In the genomic region with DNA sequence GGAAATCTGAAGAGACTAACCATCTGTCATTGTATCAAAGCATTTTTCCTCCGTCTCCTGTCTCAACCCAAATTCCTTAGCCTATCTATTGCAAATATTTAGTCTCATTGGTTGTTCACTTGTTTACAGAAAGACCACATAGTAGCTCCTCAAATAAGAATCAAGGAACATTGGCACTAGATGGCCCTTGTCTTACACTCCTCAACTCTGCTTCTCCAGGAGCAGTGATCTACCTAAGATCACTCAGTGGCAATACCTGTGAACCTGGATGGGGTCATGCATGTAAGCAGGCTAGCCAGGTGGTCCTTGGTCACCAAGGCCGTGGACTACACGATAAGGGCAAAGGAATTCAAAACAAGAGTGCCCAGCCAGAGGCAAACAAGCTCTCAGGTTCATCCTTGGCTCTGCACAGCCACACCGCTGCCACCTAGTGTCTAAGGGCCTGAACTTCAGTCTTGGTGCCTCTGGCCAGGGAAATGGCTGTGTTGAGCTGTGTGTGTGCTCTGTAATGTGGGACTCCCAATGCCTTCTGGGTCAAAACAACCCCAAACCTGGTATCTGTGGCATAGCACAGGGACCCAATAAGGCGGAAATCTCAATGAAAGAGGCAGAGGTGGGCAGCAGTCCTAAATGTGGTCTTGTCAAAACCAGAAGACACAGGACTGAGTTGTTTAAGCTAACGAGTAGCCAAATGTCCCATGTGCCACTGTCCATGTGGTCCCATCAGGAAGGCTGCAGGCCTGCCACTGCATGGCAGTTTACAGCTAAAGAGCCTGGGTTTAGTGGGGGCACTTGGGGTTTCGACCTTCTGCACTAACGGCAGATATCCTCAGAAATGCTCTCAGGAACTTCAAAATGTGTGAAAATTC, we compare ENCODE assay signal across 8 cellular contexts. TPM values are rescaled to one million over a fixed set of nuclear protein-coding genes. Genes with fewer than 3 reads are reported as not detected.
A peak's percentile ranks its signal among the peaks of the same experiment; 100 is the strongest.
DNase-seq lines count a peak whose midpoint lies in the region; ATAC-seq and TF ChIP-seq lines count a peak whose summit lies in the region.

No MANE protein-coding gene starts in this region.

- H3K9me3 ChIP-seq in SK-N-SH (no peaks in the 10 kb centered on the region), prostate gland (no peaks in the 10 kb centered on the region), aorta (ENCODE audit: control insufficient read depth, low read length) (no peaks in the 10 kb centered on the region)

- TF ChIP-seq CTCF in GM13977 (IDR thresholded peaks at IDR 0.05; ENCODE audit: extremely low read depth, insufficient read depth, missing control alignments), result peak; percentile 88
- TF ChIP-seq CTCF in SK-N-SH (IDR thresholded peaks at IDR 0.05), result peak; percentile 83
- TF ChIP-seq CTCF in glutamatergic neuron (IDR thresholded peaks at IDR 0.05; ENCODE audit: partially characterized antibody, unreplicated experiment), result peak; percentile 84
- TF ChIP-seq CTCF in prostate gland (IDR thresholded peaks at IDR 0.05), result peak; percentile 70 to 82 (median 76)

- DNase-seq in GM13977 (ENCODE audit: low spot score) (peak; percentile 83), NCI-H1092 treated with DMSO at 0.1 percent for 48 hours (lab: John Stamatoyannopoulos, UW) (peak; percentile 74), SK-N-SH (peak; percentile 75), glutamatergic neuron (peak; percentile 86), prostate gland (ENCODE audit: low spot score) (peak; percentile 61), aorta (peak; percentile 80 to 85)
- DNase-seq in activated naive CD4-positive, alpha-beta T cell treated with anti-CD3 and anti-CD28 coated beads, Interleukin-2, amount 10 ng/mL, durations not matched to agents 7 days and 5 days, result peak; percentile 82

- no peak overlapping the region for H3K4me3 Mint-ChIP-seq in activated naive CD4-positive, alpha-beta T cell treated with anti-CD3 and anti-CD28 coated beads, Interleukin-2, amount 10 ng/mL, durations not matched to agents 7 days and 5 days
- H3K4me3 Mint-ChIP-seq in glutamatergic neuron (ENCODE audit: unreplicated experiment), result no peak overlapping the region

- H3K4me2 ChIP-seq in SK-N-SH, result no peak overlapping the region

- peaks cover 7 to 9% of the 10 kb centered on the region in 2 experiments; a peak in 3 of 4 replicates for H3K4me1 ChIP-seq in SK-N-SH (ENCODE audit: control insufficient read depth in 1 of 2, insufficient read depth in 2 of 2, low read depth in 1 of 2, low read length in 1 of 2)
- H3K4me1 ChIP-seq in prostate gland (replicated peaks), result no peaks in the 10 kb centered on the region
- H3K4me1 ChIP-seq in aorta (ENCODE audit: control insufficient read depth in 1 of 2, insufficient read depth in 2 of 2, low read length in 2 of 2), result peaks cover 0 to 1% of the 10 kb centered on the region in 2 donors

- in situ Hi-C loops in GM13977 (cut with MboI; ENCODE audit: low pct_unique_long_range_greater_than_20kb, low sequenced_read_pairs, unreplicated experiment), result no loop called here

- H3K9me3 Mint-ChIP-seq in activated naive CD4-positive, alpha-beta T cell treated with anti-CD3 and anti-CD28 coated beads, Interleukin-2, amount 10 ng/mL, durations not matched to agents 7 days and 5 days, result no peaks in the 10 kb centered on the region
- H3K9me3 Mint-ChIP-seq in glutamatergic neuron (ENCODE audit: unreplicated experiment), result peaks cover 12% of the 10 kb centered on the region

- H3K4me1 Mint-ChIP-seq in activated naive CD4-positive, alpha-beta T cell treated with anti-CD3 and anti-CD28 coated beads, Interleukin-2, amount 10 ng/mL, durations not matched to agents 7 days and 5 days, result peaks cover 2% of the 10 kb centered on the region
- peaks cover 16% of the 10 kb centered on the region for H3K4me1 Mint-ChIP-seq in glutamatergic neuron (ENCODE audit: low read depth, unreplicated experiment)

- H3K27ac ChIP-seq in SK-N-SH (ENCODE audit: low read depth in 2 of 2, low read length in 1 of 2) (peak overlapping the region in 1 of 2 experiments; percentile 24; a peak in 3 of 4 replicates), prostate gland (peak overlapping the region; percentile 9 to 20), aorta (ENCODE audit: low read depth in 1 of 2, low read length in 2 of 2) (no peak overlapping the region)

- no peak overlapping the region; a peak in 1 of 4 replicates for H3K4me3 ChIP-seq in SK-N-SH (ENCODE audit: low read depth in 2 of 2, low read length in 1 of 2)
- no peak overlapping the region for H3K4me3 ChIP-seq in prostate gland
- H3K4me3 ChIP-seq in aorta (ENCODE audit: low read length in 2 of 2), result no peak overlapping the region

- no peaks in the 10 kb centered on the region for H3K36me3 Mint-ChIP-seq in activated naive CD4-positive, alpha-beta T cell treated with anti-CD3 and anti-CD28 coated beads, Interleukin-2, amount 10 ng/mL, durations not matched to agents 7 days and 5 days
- H3K36me3 Mint-ChIP-seq in glutamatergic neuron (ENCODE audit: unreplicated experiment), result no peaks in the 10 kb centered on the region

- H3K36me3 ChIP-seq in SK-N-SH (replicated peaks in 1 of 2; ENCODE audit: control insufficient read depth in 1 of 2, insufficient read depth in 2 of 2, low read length in 1 of 2) (peaks cover 12 to 51% of the 10 kb centered on the region in 2 experiments), prostate gland (no peaks in the 10 kb centered on the region), aorta (ENCODE audit: control insufficient read depth in 1 of 2, insufficient read depth in 2 of 2, low read length in 1 of 2) (no peaks in the 10 kb centered on the region)

- intact Hi-C loops in prostate gland (cut with DNase I), result loop anchor here (5.0 kb wide), 2 partner anchors 145 to 280 kb away; a partner anchor contains a TSS
- intact Hi-C loops in aorta (cut with DNase I), result loop anchor here in 1 of 2 donors (10.0 kb wide), 1 partner anchor 367 kb away; no protein-coding TSS in a partner anchor

- peak; percentile 84 for ATAC-seq in HG02678 (IDR thresholded peaks at IDR 0.05; ENCODE audit: unreplicated experiment)
- peak; percentile 77 for ATAC-seq in aorta (ENCODE audit: low FRiP score)

- peaks cover 33% of the 10 kb centered on the region for H3F3A ChIP-seq in SK-N-SH (replicated peaks; ENCODE audit: insufficient read depth)

- H3K9ac ChIP-seq in SK-N-SH, result no peak overlapping the region

- TF ChIP-seq RAD21 in SK-N-SH (IDR thresholded peaks at IDR 0.05; ENCODE audit: low read length), result peak; percentile 86

- 46% methylated on average over 8 of the region's 8 CpGs for WGBS in SK-N-SH (ENCODE audit: low lambda C conversion rate)
- WGBS in prostate gland, result 52% methylated on average over 8 of the region's 8 CpGs
- WGBS in aorta, 2 donors, result 53 to 55% methylated on average over 8 of the region's 8 CpGs

- TF ChIP-seq POLR2A in prostate gland (IDR thresholded peaks at IDR 0.05), result no peak

- H3K27me3 ChIP-seq in SK-N-SH (ENCODE audit: insufficient read depth), result no peaks in the 10 kb centered on the region
- no peaks in the 10 kb centered on the region for H3K27me3 ChIP-seq in prostate gland (replicated peaks; ENCODE audit: insufficient read depth)
- H3K27me3 ChIP-seq in aorta (ENCODE audit: control insufficient read depth in 1 of 2, insufficient read depth in 2 of 2, low read length in 1 of 2), result no peaks in the 10 kb centered on the region

- no peaks in the 10 kb centered on the region for H4K20me1 ChIP-seq in SK-N-SH (ENCODE audit: insufficient read depth)

- no peaks in the 10 kb centered on the region for H3K27me3 Mint-ChIP-seq in activated naive CD4-positive, alpha-beta T cell treated with anti-CD3 and anti-CD28 coated beads, Interleukin-2, amount 10 ng/mL, durations not matched to agents 7 days and 5 days
- peaks cover 7% of the 10 kb centered on the region for H3K27me3 Mint-ChIP-seq in glutamatergic neuron (ENCODE audit: unreplicated experiment)

- TF ChIP-seq EP300 in SK-N-SH (IDR thresholded peaks at IDR 0.05; ENCODE audit: borderline replicate concordance in 1 of 2, low read depth in 1 of 2, low read length in 1 of 2), result no peak

- H3K79me2 ChIP-seq in SK-N-SH (ENCODE audit: insufficient read depth), result no peaks in the 10 kb centered on the region

- H2AFZ ChIP-seq in SK-N-SH (ENCODE audit: low read depth), result no peak overlapping the region

- POLR2A ChIA-PET in SK-N-SH (lab: Yijun Ruan, JAX), result interaction anchor here (0.5 kb wide), 1 partner anchor 33 kb away, joined by 4 read pairs; no protein-coding TSS in a partner anchor

- H3K9me2 ChIP-seq in SK-N-SH, result no peaks in the 10 kb centered on the region

- CTCF ChIA-PET in SK-N-SH (lab: Yijun Ruan, JAX), result interaction anchor here (0.5 to 8.3 kb wide), 55 partner anchors 11 to 527 kb away, joined by 3 to 86 read pairs (median 4); a partner anchor contains a TSS
- CTCF ChIA-PET in activated naive CD4-positive, alpha-beta T cell treated with anti-CD3 and anti-CD28 coated beads, Interleukin-2, amount 10 ng/mL, durations not matched to agents 7 days and 5 days (lab: Charles Lee), result interaction anchor here (0.6 to 3.5 kb wide), 56 partner anchors 10 to 518 kb away, joined by 3 to 22 read pairs (median 4); a partner anchor contains a TSS

- H3K27ac Mint-ChIP-seq in activated naive CD4-positive, alpha-beta T cell treated with anti-CD3 and anti-CD28 coated beads, Interleukin-2, amount 10 ng/mL, durations not matched to agents 7 days and 5 days, result no peak overlapping the region
- peak overlapping the region; percentile 2 for H3K27ac Mint-ChIP-seq in glutamatergic neuron (ENCODE audit: unreplicated experiment)

TF ChIP-seq in SK-N-SH, 30 proteins besides CTCF, POLR2A, EP300 and RAD21 (continues in another document):
- TF ChIP-seq SMC3 (IDR thresholded peaks at IDR 0.05; ENCODE audit: low read depth, low read length) (peak; percentile 80), RXRA (IDR thresholded peaks at IDR 0.05; ENCODE audit: borderline replicate concordance, low read depth) (no peak), TCF12 (IDR thresholded peaks at IDR 0.05) (no peak), EZH2phosphoT487 (IDR thresholded peaks at IDR 0.05; ENCODE audit: borderline replicate concordance, low read depth) (no peak)

RNA-seq across cellular contexts. Expression of a gene that starts 54.5 kb away (rescaled TPM):
- polyA plus RNA-seq in SK-N-SH (2012; rRNA removed), result 19.2 and 20.1 TPM in 2 replicates
- polyA plus RNA-seq in SK-N-SH (2012; cell fraction: cytosol; rRNA removed), result 9.8 and 15.5 TPM in 2 replicates
- 18.7 and 21.3 TPM in 2 replicates for polyA plus RNA-seq in SK-N-SH (2012; cell fraction: nucleus; rRNA removed)
- 69.3 TPM for total RNA-seq in glutamatergic neuron (ENCODE audit: unreplicated experiment)
- total RNA-seq in prostate gland, result 10 to 100 TPM in 1 of 2 donors, 1 to 10 TPM in 1; 4.5 to 23.3 TPM
- 10 to 100 TPM; 14.4 to 19.8 TPM for total RNA-seq in aorta
- 10 to 100 TPM in 1 of 2 donors, 1 to 10 TPM in 1; 6.0 to 13.1 TPM for polyA plus RNA-seq in aorta

Comparison
In these comparisons a context has a peak if more than half of its experiments do, and no peak if none do; other contexts are left out.
1. H3K27ac ChIP-seq: peak in prostate gland (2 of 2); none in aorta (0 of 2).
2. Peak in every context shown above with its lines, with median percentiles within 50 percentile points of each other: DNase-seq and CTCF ChIP-seq.